8 cellular contexts compared by ENCODE assay signal in the genomic region with DNA sequence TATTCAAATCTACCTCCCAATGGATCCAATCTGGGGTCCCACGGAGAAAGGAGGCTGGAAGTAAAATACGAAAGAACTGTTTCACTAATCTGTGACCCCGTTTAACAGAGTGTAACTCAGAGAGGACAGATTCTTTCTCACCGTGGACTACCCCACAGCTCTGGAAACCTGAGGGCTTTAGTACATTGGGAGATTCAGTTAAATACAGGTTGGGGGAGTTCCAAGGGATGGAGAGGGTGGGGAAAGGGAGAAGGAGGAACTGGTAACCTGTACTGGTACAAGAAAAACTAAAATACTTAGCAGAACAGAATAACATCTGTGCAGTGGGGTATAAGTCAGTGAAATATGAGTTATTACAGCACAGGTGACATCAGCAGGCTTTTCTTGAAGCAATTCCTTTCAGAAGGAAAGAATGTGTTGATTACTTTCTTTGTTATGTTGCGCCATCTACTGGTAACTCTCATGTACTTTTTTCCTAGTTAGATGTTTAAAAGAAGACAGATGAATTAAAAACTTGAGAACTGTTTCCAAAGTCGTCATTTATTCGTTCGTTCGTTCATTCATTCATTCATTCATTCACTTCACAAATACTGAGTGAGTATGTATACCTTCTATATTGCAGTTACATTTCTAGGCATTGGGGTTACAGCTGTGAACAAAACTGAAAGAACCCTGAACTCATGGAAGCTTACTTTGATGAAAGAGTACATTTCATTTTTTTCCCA. TPM values are rescaled to one million over a fixed set of nuclear protein-coding genes. Genes with fewer than 3 reads are reported as not detected.
A peak's percentile ranks its signal among the peaks of the same experiment; 100 is the strongest.
DNase-seq lines count a peak whose midpoint lies in the region; ATAC-seq, FAIRE-seq and TF ChIP-seq lines count a peak whose summit lies in the region.

No MANE protein-coding gene starts in this region.

- H3K4me1 ChIP-seq in adipocyte (ENCODE audit: control insufficient read depth, insufficient read depth, low read length), result no peaks in the 10 kb centered on the region

- FAIRE-seq in GM19239 (lab: Jason Lieb, UNC), result peak; percentile 95

- ATAC-seq in left ventricle myocardium superior, result peak; percentile 36
- no peak for ATAC-seq in HG03432 (IDR thresholded peaks at IDR 0.05; ENCODE audit: unreplicated experiment)

- POLR2A ChIA-PET in BJ (lab: Charles Lee), result no interaction called here

- peak; percentile 48 for TF ChIP-seq CTCF in BJ (IDR thresholded peaks at IDR 0.05; ENCODE audit: insufficient read depth, low read depth, low read length)

- H3K4me3 ChIP-seq in BJ (ENCODE audit: low read depth, low read length) (no peak overlapping the region), adipocyte (ENCODE audit: low read length) (no peak overlapping the region), skeletal muscle cell (ENCODE audit: low read depth, low read length) (no peak overlapping the region), MG63 (no peak overlapping the region)

- DNase-seq in BJ (ENCODE audit: low read depth), result peak; percentile 51
- peak; percentile 4 for DNase-seq in GM19239 (ENCODE audit: insufficient read length, low spot score)
- DNase-seq in NCI-H2196 treated with DMSO at 0.1 percent for 48 hours (lab: John Stamatoyannopoulos, UW; ENCODE audit: unreplicated experiment), result peak; percentile 65
- DNase-seq in adipocyte (ENCODE audit: low read depth), result peak; percentile 93
- DNase-seq in left ventricle myocardium superior, result no peak
- peak; percentile 45 for DNase-seq in skeletal muscle cell (ENCODE audit: low read depth)
- no peak for DNase-seq in MG63

- peaks cover 4% of the 10 kb centered on the region for H3K9me3 ChIP-seq in adipocyte (ENCODE audit: control insufficient read depth, low read length)
- peaks cover 12% of the 10 kb centered on the region for H3K9me3 ChIP-seq in MG63

- intact Hi-C loops in left ventricle myocardium superior (cut with micrococcal nuclease), result loop anchor here (2.0 to 5.0 kb wide), 2 partner anchors 83 to 187 kb away; no protein-coding TSS in a partner anchor

- H3K27me3 ChIP-seq in BJ (ENCODE audit: control insufficient read depth, insufficient read depth, low read length), result no peaks in the 10 kb centered on the region
- no peaks in the 10 kb centered on the region for H3K27me3 ChIP-seq in adipocyte (replicated peaks; ENCODE audit: control insufficient read depth, insufficient read depth, low read length)
- H3K27me3 ChIP-seq in MG63, result no peaks in the 10 kb centered on the region

- H3K9ac ChIP-seq in adipocyte (ENCODE audit: low read length), result no peak overlapping the region

- no peaks in the 10 kb centered on the region for H3K36me3 ChIP-seq in BJ (ENCODE audit: control insufficient read depth, insufficient read depth, low read length)
- no peaks in the 10 kb centered on the region for H3K36me3 ChIP-seq in adipocyte (ENCODE audit: control insufficient read depth, insufficient read depth, low read length, severe bottlenecking)
- no peaks in the 10 kb centered on the region for H3K36me3 ChIP-seq in MG63

- CTCF ChIA-PET in BJ (lab: Yijun Ruan, JAX), result interaction anchor here (0.6 to 7.1 kb wide), 29 partner anchors 9 to 637 kb away, joined by 3 to 89 read pairs (median 5); partner anchors contain the start of gene RAB14

RNA-seq across cellular contexts. Expression of gene STOM, which starts 30.0 kb away (rescaled TPM):
- 223 and 275 TPM in 2 replicates for polyA plus RNA-seq in BJ (2011; rRNA removed)
- polyA minus RNA-seq in BJ (2011; rRNA and poly(A)+ RNA removed), result 89.2 and 94.1 TPM in 2 replicates
- total RNA-seq in left ventricle myocardium superior, result 153 TPM
- total RNA-seq in MG63 (2014; rRNA removed; shearing (Covaris generic); ENCODE audit: low replicate concordance), result 108 and 114 TPM in 2 replicates

Comparison
In these comparisons a context has a peak if more than half of its experiments do, and no peak if none do; other contexts are left out.
1. DNase-seq: peak in BJ (single experiment), GM19239 (single experiment), NCI-H2196 treated with DMSO at 0.1 percent for 48 hours (single experiment), adipocyte (single experiment) and skeletal muscle cell (single experiment); none in left ventricle myocardium superior (single experiment) and MG63 (single experiment).